8 cellular contexts compared by ENCODE assay signal in the genomic region with DNA sequence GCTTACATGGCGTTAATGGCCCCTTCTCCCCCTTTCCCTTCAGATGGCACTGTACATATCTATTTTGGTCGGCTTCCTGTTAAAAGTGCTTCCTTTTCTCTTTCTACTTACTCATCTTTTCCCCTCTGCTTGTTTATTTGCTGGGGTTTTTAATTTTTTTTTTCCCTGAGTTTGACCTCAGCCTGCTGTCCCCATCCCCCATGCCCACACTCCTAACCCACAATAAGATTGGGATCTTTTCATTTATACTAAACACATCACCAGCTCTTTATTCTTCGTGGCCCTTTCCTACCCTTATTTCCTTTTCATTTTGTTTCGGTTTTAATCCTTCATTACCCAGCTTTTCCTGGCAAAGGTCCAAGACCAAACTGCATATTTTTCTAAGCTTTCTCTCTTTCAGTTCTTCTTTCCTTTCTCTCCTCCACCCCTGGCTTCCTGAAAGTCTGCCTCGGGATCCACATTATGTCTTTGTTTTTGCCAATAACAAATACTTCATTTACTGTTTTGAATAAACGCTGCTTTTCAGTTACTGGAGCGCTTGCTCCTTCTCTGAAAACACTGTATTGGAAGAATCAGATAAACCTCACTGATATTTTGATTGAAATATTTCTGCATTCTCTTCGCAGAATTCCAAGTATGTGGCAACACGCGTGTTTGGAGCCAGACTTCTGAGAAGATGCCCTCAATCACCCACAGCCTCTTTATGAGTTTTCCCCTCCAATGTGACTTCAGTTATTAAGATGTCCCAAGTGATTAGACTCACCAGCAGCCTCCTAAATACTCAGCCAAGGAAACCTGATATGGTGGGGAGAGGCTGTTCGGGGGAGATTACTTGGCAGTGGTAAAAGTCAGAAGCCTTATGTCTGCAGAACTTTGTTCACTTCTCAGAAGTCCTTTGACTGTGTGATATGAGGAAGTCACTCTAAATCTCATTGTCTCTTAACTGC.
DNase-seq lines count a peak whose midpoint lies in the region; ATAC-seq, FAIRE-seq and TF ChIP-seq lines count a peak whose summit lies in the region.

No MANE protein-coding gene starts in this region.

- H3K4me1 Mint-ChIP-seq in progenitor cell of endocrine pancreas (ENCODE audit: low read depth) = no peaks in the 10 kb centered on the region

- peaks cover 14% of the 10 kb centered on the region for H3K9me3 Mint-ChIP-seq in progenitor cell of endocrine pancreas (ENCODE audit: low read depth)

- no peak for FAIRE-seq in keratinocyte (lab: Jason Lieb, UNC)

- no peaks in the 10 kb centered on the region for H4K20me1 ChIP-seq in keratinocyte (ENCODE audit: control insufficient read depth, extremely low read depth, insufficient read depth, low read length)

- no peaks in the 10 kb centered on the region for H3K36me3 ChIP-seq in keratinocyte (ENCODE audit: control insufficient read depth in 2 of 2, extremely low read depth in 1 of 2, insufficient read depth in 2 of 2, low read length in 2 of 2)

- H3K4me1 ChIP-seq in keratinocyte (ENCODE audit: control insufficient read depth, extremely low read depth, insufficient read depth, low read length) = peaks cover 11% of the 10 kb centered on the region

- no peaks in the 10 kb centered on the region for H3K9me1 ChIP-seq in keratinocyte (ENCODE audit: control insufficient read depth, extremely low read depth, insufficient read depth, low read length)

- peak overlapping the region; percentile 37 for H3K4me2 ChIP-seq in keratinocyte (ENCODE audit: control insufficient read depth, extremely low read depth, insufficient read depth, low read depth, low read length)

- no peak for ATAC-seq in GM19035 (IDR thresholded peaks at IDR 0.05; ENCODE audit: unreplicated experiment)

- H3K79me2 ChIP-seq in keratinocyte (ENCODE audit: control insufficient read depth, insufficient read depth, low read length) = no peaks in the 10 kb centered on the region

- no peak overlapping the region for H3K9ac ChIP-seq in keratinocyte (ENCODE audit: control insufficient read depth, extremely low read depth, insufficient read depth, low read length)

- H3K4me3 Mint-ChIP-seq in progenitor cell of endocrine pancreas (ENCODE audit: low read depth) = no peak overlapping the region

- no peaks in the 10 kb centered on the region for H3K36me3 Mint-ChIP-seq in progenitor cell of endocrine pancreas (ENCODE audit: insufficient read depth)

- no peak overlapping the region for H3K27ac ChIP-seq in keratinocyte (ENCODE audit: control insufficient read depth, insufficient read depth, low read length)

- in situ Hi-C loops in GM13977 (cut with MboI; ENCODE audit: low pct_unique_long_range_greater_than_20kb, low sequenced_read_pairs, unreplicated experiment) = no loop called here

- H3K27ac Mint-ChIP-seq in progenitor cell of endocrine pancreas = no peak overlapping the region

- H3K4me3 ChIP-seq in keratinocyte (ENCODE audit: control insufficient read depth in 2 of 3, extremely low read depth in 1 of 3, insufficient read depth in 2 of 3, low read depth in 1 of 3, low read length in 3 of 3) = peak overlapping the region in 1 of 3 experiments; percentile 20

- dilution Hi-C loops in keratinocyte (cut with MboI; ENCODE audit: extremely low pct_ligation_motif_present, low sequenced_read_pairs) = no loop called here

- H3K9me3 ChIP-seq in keratinocyte (ENCODE audit: control insufficient read depth, low read depth, low read length) = peaks cover under 1% of the 10 kb centered on the region

- no peaks in the 10 kb centered on the region for H3K27me3 Mint-ChIP-seq in progenitor cell of endocrine pancreas

- TF ChIP-seq CTCF in GM13977 (IDR thresholded peaks at IDR 0.05; ENCODE audit: extremely low read depth, insufficient read depth, missing control alignments) = no peak
- TF ChIP-seq CTCF in keratinocyte (optimal IDR thresholded peaks at IDR 0.05 in 1 of 3, IDR thresholded peaks at IDR 0.05 in 1 of 3, conservative IDR thresholded peaks at IDR 0.05 in 1 of 3; ENCODE audit: extremely low read depth in 1 of 3, insufficient read depth in 2 of 3, low read length in 3 of 3) = no peak
- no peak for TF ChIP-seq CTCF in progenitor cell of endocrine pancreas (IDR thresholded peaks at IDR 0.05; ENCODE audit: unreplicated experiment)

- H2AFZ ChIP-seq in keratinocyte (ENCODE audit: control insufficient read depth, low read length) = peak overlapping the region; percentile 59

- peaks cover 4% of the 10 kb centered on the region for H3K27me3 ChIP-seq in keratinocyte (ENCODE audit: control insufficient read depth, extremely low read depth, insufficient read depth, low read length)

- peak; percentile 31 for DNase-seq in GM13977 (ENCODE audit: low spot score)
- DNase-seq in NOMO-1 treated with DMSO at 0.1 percent for 48 hours (lab: John Stamatoyannopoulos, UW; ENCODE audit: unreplicated experiment) = peak; percentile 18
- DNase-seq in amniotic epithelial cell (ENCODE audit: low read depth) = peak; percentile 64
- DNase-seq in keratinocyte (ENCODE audit: low read depth, low spot score) = no peak
- peak; percentile 28 for DNase-seq in stimulated activated CD8-positive, alpha-beta memory T cell treated with anti-CD3 and anti-CD28 coated beads, Interleukin-4, amount 100 ng/mL, for 48 hours
- DNase-seq in progenitor cell of endocrine pancreas (ENCODE audit: low spot score, unreplicated experiment) = no peak
- DNase-seq in ecto neural progenitor cell (ENCODE audit: low spot score) = no peak

Comparison
In these comparisons a context has a peak if more than half of its experiments do, and no peak if none do; other contexts are left out.
1. DNase-seq: peak in GM13977 (single experiment), NOMO-1 treated with DMSO at 0.1 percent for 48 hours (single experiment), amniotic epithelial cell (single experiment) and stimulated activated CD8-positive, alpha-beta memory T cell treated with anti-CD3 and anti-CD28 coated beads, Interleukin-4, amount 100 ng/mL, for 48 hours (single experiment); none in keratinocyte (single experiment), progenitor cell of endocrine pancreas (single experiment) and ecto neural progenitor cell (single experiment).